In the genomic region with DNA sequence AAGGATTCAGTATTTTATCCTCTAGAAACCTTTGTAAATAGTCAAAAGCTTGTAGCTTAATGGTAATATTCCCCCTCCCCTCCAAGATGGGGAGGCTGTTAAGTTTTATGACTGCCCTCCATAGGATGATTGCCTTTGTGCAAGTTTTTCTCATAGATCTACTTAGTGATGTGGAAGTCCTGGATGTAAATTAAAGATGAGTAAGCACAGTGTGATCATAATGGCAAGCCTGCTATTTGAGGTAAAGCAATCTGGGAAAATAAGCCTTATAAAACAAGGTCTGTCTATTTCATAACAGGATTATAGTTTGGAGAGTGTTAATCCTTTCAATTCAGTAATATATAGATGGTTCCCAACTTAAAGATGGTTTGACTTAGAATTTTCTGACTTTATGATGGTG, we compare ENCODE assay signal across 32 cellular contexts.
"Had no signal": no experiment of that assay in that cellular context is flagged by ENCODE, and none has a peak within 500 bp of the region (broad histone marks: within the 10 kb centered on the region; RNA-seq: fewer than 3 reads in every experiment).

No MANE protein-coding gene starts in this region.

- ATAC-seq: activated CD4-positive, CD25-positive, alpha-beta regulatory T cell treated with anti-CD3 and anti-CD28 coated beads, Interleukin-2, amount 50 U/mL, for 24 hours; left cardiac atrium; left ventricle myocardium superior; stimulated activated naive B cell treated with anti-CD40 and anti-IgM and Interleukin-4, amounts not matched to agents 10 μg/mL and 1 μg/mL and 100 μg/mL, for 72 hours; upper lobe of right lung had no signal

- H3K27ac ChIP-seq: ascending aorta, brain microvascular endothelial cell, esophagus squamous epithelium, neutrophil, ovary, sigmoid colon, stomach, thyroid gland, upper lobe of right lung, WERI-Rb-1 had no signal

- H3K27me3 Mint-ChIP-seq: activated naive CD8-positive, alpha-beta T cell treated with anti-CD3 and anti-CD28 coated beads, Interleukin-2, amount 10 ng/mL, durations not matched to agents 7 days and 5 days; progenitor cell of endocrine pancreas; stimulated activated naive B cell treated with anti-CD40 and anti-IgM and Interleukin-4, amounts not matched to agents 10 μg/mL and 1 μg/mL and 100 μg/mL, for 72 hours had no signal

- H3K4me2 ChIP-seq: smooth muscle cell had no signal

- H3K4me3 ChIP-seq: ascending aorta, esophagus squamous epithelium, ovary, sigmoid colon, smooth muscle cell, stomach, thyroid gland, upper lobe of right lung had no signal

- H3K27me3 ChIP-seq: ascending aorta, brain microvascular endothelial cell, esophagus squamous epithelium, neutrophil, ovary, sigmoid colon, stomach, thyroid gland, upper lobe of right lung had no signal

- DNase-seq: activated CD4-positive, alpha-beta T cell treated with anti-CD3 and anti-CD28 coated beads for 48 hours; activated CD4-positive, alpha-beta T cell treated with anti-CD3 and anti-CD28 coated beads, Interleukin-2, amount 50 U/mL, for 48 hours; activated CD8-positive, alpha-beta memory T cell treated with anti-CD3 and anti-CD28 coated beads, Interleukin-2, amount 50 U/mL, for 4 hours; activated effector memory CD4-positive, alpha-beta T cell treated with anti-CD3 and anti-CD28 coated beads, Interleukin-2, amount 50 U/mL, for 16 hours; activated naive CD4-positive, alpha-beta T cell treated with anti-CD3 and anti-CD28 coated beads for 36 hours; activated naive CD8-positive, alpha-beta T cell treated with anti-CD3 and anti-CD28 coated beads, Interleukin-2, amount 10 ng/mL, durations not matched to agents 7 days and 5 days; activated T-cell treated with anti-CD3 and anti-CD28 coated beads, Interleukin-2, amount 50 U/mL, for 1 hour; brain microvascular endothelial cell; cortex of kidney; esophagus squamous epithelium; foreskin melanocyte; islet precursor cell; left cardiac atrium; left ventricle myocardium superior; mammary epithelial cell; ovary; sigmoid colon; stimulated activated CD4-positive, alpha-beta T cell treated with anti-CD3 and anti-CD28 coated beads, Interleukin-1b, Interleukin-23, amount 100 ng/mL, for 48 hours; stimulated activated naive B cell treated with anti-CD40 and anti-IgM and Interleukin-4, amounts not matched to agents 10 μg/mL and 1 μg/mL and 100 μg/mL, for 72 hours; stomach; T-helper 9 cell; thyroid gland; upper lobe of right lung; WERI-Rb-1 had no signal

- H3K4me3 Mint-ChIP-seq: activated naive CD4-positive, alpha-beta T cell treated with anti-CD3 and anti-CD28 coated beads for 36 hours; activated naive CD8-positive, alpha-beta T cell treated with anti-CD3 and anti-CD28 coated beads, Interleukin-2, amount 10 ng/mL, durations not matched to agents 7 days and 5 days; activated T-helper 1 cell treated with anti-CD3 and anti-CD28 coated beads, Interleukin-12 subunit alpha, Interleukin-12 subunit beta, Interleukin-2, Interleukin-4 antibody, amounts not matched to agents 30 ng/mL and 10 ng/mL and 1 ng/mL, durations not matched to agents 14 hours and 24 hours and 36 hours; nephron; stimulated activated naive B cell treated with anti-CD40 and anti-IgM and Interleukin-4, amounts not matched to agents 10 μg/mL and 1 μg/mL and 100 μg/mL, for 72 hours; T-helper 1 cell treated with Interleukin-12 subunit alpha and Interleukin-12 subunit beta and Interleukin-4 antibody, amounts not matched to agents 30 μg/mL and 1 μg/mL, for 36 hours had no signal

- H3K9me3 ChIP-seq: ascending aorta, esophagus squamous epithelium, neutrophil, ovary, sigmoid colon, stomach, thyroid gland, upper lobe of right lung had no signal

- H3K9me3 Mint-ChIP-seq: activated naive CD4-positive, alpha-beta T cell treated with anti-CD3 and anti-CD28 coated beads for 36 hours; activated T-helper 1 cell treated with anti-CD3 and anti-CD28 coated beads, Interleukin-12 subunit alpha, Interleukin-12 subunit beta, Interleukin-2, Interleukin-4 antibody, amounts not matched to agents 30 ng/mL and 10 ng/mL and 1 ng/mL, durations not matched to agents 14 hours and 24 hours and 36 hours; nephron; stimulated activated naive B cell treated with anti-CD40 and anti-IgM and Interleukin-4, amounts not matched to agents 10 μg/mL and 1 μg/mL and 100 μg/mL, for 72 hours; T-helper 1 cell treated with Interleukin-12 subunit alpha and Interleukin-12 subunit beta and Interleukin-4 antibody, amounts not matched to agents 30 μg/mL and 1 μg/mL, for 36 hours had no signal

- H3K4me1 ChIP-seq: ascending aorta, sigmoid colon, stomach, thyroid gland, upper lobe of right lung had no signal

- H3K27ac Mint-ChIP-seq: activated naive CD4-positive, alpha-beta T cell treated with anti-CD3 and anti-CD28 coated beads for 36 hours; activated naive CD8-positive, alpha-beta T cell treated with anti-CD3 and anti-CD28 coated beads, Interleukin-2, amount 10 ng/mL, durations not matched to agents 7 days and 5 days; activated T-helper 1 cell treated with anti-CD3 and anti-CD28 coated beads, Interleukin-12 subunit alpha, Interleukin-12 subunit beta, Interleukin-2, Interleukin-4 antibody, amounts not matched to agents 30 ng/mL and 10 ng/mL and 1 ng/mL, durations not matched to agents 14 hours and 24 hours and 36 hours; nephron; progenitor cell of endocrine pancreas; stimulated activated naive B cell treated with anti-CD40 and anti-IgM and Interleukin-4, amounts not matched to agents 10 μg/mL and 1 μg/mL and 100 μg/mL, for 72 hours; T-helper 1 cell treated with Interleukin-12 subunit alpha and Interleukin-12 subunit beta and Interleukin-4 antibody, amounts not matched to agents 30 μg/mL and 1 μg/mL, for 36 hours had no signal

- H3K36me3 ChIP-seq: ascending aorta, brain microvascular endothelial cell, esophagus squamous epithelium, neutrophil, ovary, sigmoid colon, stomach, thyroid gland, upper lobe of right lung, WERI-Rb-1 had no signal
